ENCODE assay signal across 1 cellular context in the genomic region with DNA sequence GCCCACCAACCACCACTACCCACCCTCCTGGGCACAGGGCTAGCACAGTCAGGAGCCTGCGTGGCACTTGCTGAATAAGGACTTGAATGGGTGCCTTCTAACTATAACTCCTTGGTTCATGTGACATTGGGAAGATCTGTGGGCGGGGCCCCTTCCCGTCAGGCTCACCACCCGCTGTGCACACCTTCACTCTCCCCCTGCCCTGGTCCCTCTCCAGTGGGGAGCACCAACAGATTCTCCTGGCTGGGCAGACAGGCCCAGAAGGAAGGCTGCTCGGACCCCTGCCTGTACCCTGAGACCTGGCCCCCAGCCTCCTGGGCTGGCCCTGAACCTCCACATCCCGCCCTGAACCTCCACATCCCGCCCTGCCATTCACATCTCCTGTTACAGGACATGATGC.
TF ChIP-seq lines count a peak whose summit lies in the region.

No MANE protein-coding gene starts in this region.

TF ChIP-seq in K562, 482 proteins besides CTCF, POLR2A, EP300 and RAD21 (continued from another document):
- TF ChIP-seq, protein P1, sequence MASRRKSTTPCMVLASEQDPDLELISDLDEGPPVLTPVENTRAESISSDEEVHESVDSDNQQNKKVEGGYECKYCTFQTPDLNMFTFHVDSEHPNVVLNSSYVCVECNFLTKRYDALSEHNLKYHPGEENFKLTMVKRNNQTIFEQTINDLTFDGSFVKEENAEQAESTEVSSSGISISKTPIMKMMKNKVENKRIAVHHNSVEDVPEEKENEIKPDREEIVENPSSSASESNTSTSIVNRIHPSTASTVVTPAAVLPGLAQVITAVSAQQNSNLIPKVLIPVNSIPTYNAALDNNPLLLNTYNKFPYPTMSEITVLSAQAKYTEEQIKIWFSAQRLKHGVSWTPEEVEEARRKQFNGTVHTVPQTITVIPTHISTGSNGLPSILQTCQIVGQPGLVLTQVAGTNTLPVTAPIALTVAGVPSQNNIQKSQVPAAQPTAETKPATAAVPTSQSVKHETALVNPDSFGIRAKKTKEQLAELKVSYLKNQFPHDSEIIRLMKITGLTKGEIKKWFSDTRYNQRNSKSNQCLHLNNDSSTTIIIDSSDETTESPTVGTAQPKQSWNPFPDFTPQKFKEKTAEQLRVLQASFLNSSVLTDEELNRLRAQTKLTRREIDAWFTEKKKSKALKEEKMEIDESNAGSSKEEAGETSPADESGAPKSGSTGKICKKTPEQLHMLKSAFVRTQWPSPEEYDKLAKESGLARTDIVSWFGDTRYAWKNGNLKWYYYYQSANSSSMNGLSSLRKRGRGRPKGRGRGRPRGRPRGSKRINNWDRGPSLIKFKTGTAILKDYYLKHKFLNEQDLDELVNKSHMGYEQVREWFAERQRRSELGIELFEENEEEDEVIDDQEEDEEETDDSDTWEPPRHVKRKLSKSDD (conservative IDR thresholded peaks at IDR 0.05; ENCODE audit: low read length): no peak
- TF ChIP-seq TEAD2 (tag; IDR thresholded peaks at IDR 0.05) (no peak), PML (IDR thresholded peaks at IDR 0.05; ENCODE audit: low read length) (no peak), ZNF668 (CRISPR knock-in tag; IDR thresholded peaks at IDR 0.05) (no peak), SREBF2 (CRISPR knock-in tag; IDR thresholded peaks at IDR 0.05) (no peak), POLR2H (tag; IDR thresholded peaks at IDR 0.05; ENCODE audit: low read depth) (no peak), MYBL2 (IDR thresholded peaks at IDR 0.05; ENCODE audit: low read depth) (no peak), MYBL2 (CRISPR knock-in tag; IDR thresholded peaks at IDR 0.05; ENCODE audit: borderline replicate concordance) (no peak), CEBPB (tag; IDR thresholded peaks at IDR 0.05) (no peak), SIN3B (IDR thresholded peaks at IDR 0.05; ENCODE audit: low read depth) (no peak), STAT5A (IDR thresholded peaks at IDR 0.05; ENCODE audit: borderline replicate concordance, low read length) (no peak)
- TF ChIP-seq, protein P2, sequence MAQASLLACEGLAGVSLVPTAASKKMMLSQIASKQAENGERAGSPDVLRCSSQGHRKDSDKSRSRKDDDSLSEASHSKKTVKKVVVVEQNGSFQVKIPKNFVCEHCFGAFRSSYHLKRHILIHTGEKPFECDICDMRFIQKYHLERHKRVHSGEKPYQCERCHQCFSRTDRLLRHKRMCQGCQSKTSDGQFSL (CRISPR knock-in tag; IDR thresholded peaks at IDR 0.05): no peak
- TF ChIP-seq, protein P2 (tag; IDR thresholded peaks at IDR 0.05): no peak
TF ChIP-seq in K562: peak in this region for 0.
